ENCODE assay signal across 1 cellular context in genomic region chr5:141664733-141665461, GRCh38.
TF ChIP-seq lines count a peak whose summit lies in the region.

No MANE protein-coding gene starts in this region.

TF ChIP-seq in HepG2, 621 proteins besides CTCF, POLR2A, EP300 and RAD21:
- TF ChIP-seq SOX6 (IDR thresholded peaks at IDR 0.05) (no peak), SOX6 (CRISPR knock-in tag; IDR thresholded peaks at IDR 0.05) (0 out of 2 replicates have a peak, but pooled peaks have one; percentile 25), ZNF558 (CRISPR knock-in tag; IDR thresholded peaks at IDR 0.05; ENCODE audit: borderline replicate concordance) (no peak), ZNF670 (CRISPR knock-in tag; IDR thresholded peaks at IDR 0.05; ENCODE audit: borderline replicate concordance) (no peak), RXRA (CRISPR knock-in tag; IDR thresholded peaks at IDR 0.05) (peak; percentile 32; the same call in 1 of the 2 replicates), ELF1 (CRISPR knock-in tag; IDR thresholded peaks at IDR 0.05) (peak; percentile 81), NR2F6 (IDR thresholded peaks at IDR 0.05) (0 out of 2 replicates have a peak, but pooled peaks have one; percentile 37), NR2F6 (CRISPR knock-in tag; IDR thresholded peaks at IDR 0.05) (peak; percentile 68), STAG1 (CRISPR knock-in tag; IDR thresholded peaks at IDR 0.05) (peak; percentile 81), RARA (CRISPR knock-in tag; IDR thresholded peaks at IDR 0.05) (0 out of 2 replicates have a peak, but pooled peaks have one; percentile 42), SALL1 (CRISPR knock-in tag; IDR thresholded peaks at IDR 0.05) (peak; percentile 33; the same call in 1 of the 2 replicates), ELF3 (CRISPR knock-in tag; IDR thresholded peaks at IDR 0.05) (peak; percentile 84), XRCC5 (optimal IDR thresholded peaks at IDR 0.05; ENCODE audit: low read length) (peak; percentile 43), ZNF724P (CRISPR knock-in tag; IDR thresholded peaks at IDR 0.05; ENCODE audit: borderline replicate concordance) (no peak), ZMAT5 (CRISPR knock-in tag; IDR thresholded peaks at IDR 0.05; ENCODE audit: borderline replicate concordance, low read depth) (no peak), ZNF672 (CRISPR knock-in tag; IDR thresholded peaks at IDR 0.05) (no peak), GABPB1 (CRISPR knock-in tag; IDR thresholded peaks at IDR 0.05) (peak; percentile 17; the same call in 1 of the 2 replicates), ZFY (CRISPR knock-in tag; IDR thresholded peaks at IDR 0.05) (0 out of 2 replicates have a peak, but pooled peaks have one; percentile 22), GTF3A (CRISPR knock-in tag; conservative IDR thresholded peaks at IDR 0.05) (0 out of 2 replicates have a peak, but pooled peaks have one; percentile 34), HNF1B (CRISPR knock-in tag; IDR thresholded peaks at IDR 0.05) (0 out of 2 replicates have a peak, but pooled peaks have one; percentile 30), SMC3 (IDR thresholded peaks at IDR 0.05; ENCODE audit: low read length) (peak; percentile 66)
